Comparison of ENCODE assay signal across 1 cellular context in genomic region chrX:47560831-47561652, GRCh38.
TF ChIP-seq lines count a peak whose summit lies in the region.

Gene ARAF, plus strand, starts transcription at chrX:47561205. Its CDS starts 1,763 bp downstream, at chrX:47562968.

TF ChIP-seq in K562, 482 proteins besides CTCF, POLR2A, EP300 and RAD21 (continued from another document and continues in another):
- TF ChIP-seq MTA1 (IDR thresholded peaks at IDR 0.05; ENCODE audit: borderline replicate concordance) (no peak), ZNF780A (CRISPR knock-in tag; IDR thresholded peaks at IDR 0.05) (no peak), SPI1 (IDR thresholded peaks at IDR 0.05; ENCODE audit: borderline replicate concordance, low read depth, low read length) (no peak), ZNF830 (CRISPR knock-in tag; IDR thresholded peaks at IDR 0.05) (no peak), ID3 (CRISPR knock-in tag; IDR thresholded peaks at IDR 0.05) (no peak), ID3 (tag; IDR thresholded peaks at IDR 0.05) (no peak), ERF (CRISPR knock-in tag; IDR thresholded peaks at IDR 0.05) (no peak), ZNF639 (CRISPR knock-in tag; conservative IDR thresholded peaks at IDR 0.05 in 1 of 2, IDR thresholded peaks at IDR 0.05 in 1 of 2) (0 out of 4 replicates have a peak, but pooled peaks of 1 of the 2 experiments have one; percentile 32), ZNF274 (IDR thresholded peaks at IDR 0.05; ENCODE audit: borderline replicate concordance, low read depth, low read length) (no peak), ZNF644 (tag; IDR thresholded peaks at IDR 0.05; ENCODE audit: low read depth) (no peak), ZNF347 (CRISPR knock-in tag; IDR thresholded peaks at IDR 0.05; ENCODE audit: low read depth) (no peak), ZNF76 (CRISPR knock-in tag; IDR thresholded peaks at IDR 0.05; ENCODE audit: borderline replicate concordance) (no peak), NR0B1 (IDR thresholded peaks at IDR 0.05; ENCODE audit: partially characterized antibody) (no peak), L3MBTL2 (IDR thresholded peaks at IDR 0.05) (no peak), PTRF (tag; IDR thresholded peaks at IDR 0.05) (no peak), ZNF384 (IDR thresholded peaks at IDR 0.05; ENCODE audit: low read depth, low read length) (no peak), HNRNPUL1 (IDR thresholded peaks at IDR 0.05; ENCODE audit: low read length) (no peak), MXD1 (CRISPR knock-in tag; IDR thresholded peaks at IDR 0.05; ENCODE audit: borderline replicate concordance, poor library complexity, severe bottlenecking) (no peak), PRPF4 (IDR thresholded peaks at IDR 0.05; ENCODE audit: insufficient read depth, low read depth, low read length, poor library complexity, severe bottlenecking) (no peak), NKRF (IDR thresholded peaks at IDR 0.05; ENCODE audit: borderline replicate concordance) (no peak), RFX5 (IDR thresholded peaks at IDR 0.05; ENCODE audit: low read depth, low read length) (no peak), THAP12 (CRISPR knock-in tag; IDR thresholded peaks at IDR 0.05) (no peak), KDM1A (IDR thresholded peaks at IDR 0.05) (no peak; a peak in 1 of 4 replicates), MTA3 (IDR thresholded peaks at IDR 0.05; ENCODE audit: borderline replicate concordance) (peak; percentile 32; the same call in 1 of the 2 replicates), BRF1 (IDR thresholded peaks at IDR 0.05; ENCODE audit: borderline replicate concordance, extremely low read depth, insufficient read length) (no peak), DIDO1 (tag; IDR thresholded peaks at IDR 0.05; ENCODE audit: low read depth) (no peak), ARHGAP35 (IDR thresholded peaks at IDR 0.05; ENCODE audit: partially characterized antibody) (no peak), RCOR1 (IDR thresholded peaks at IDR 0.05; ENCODE audit: borderline replicate concordance in 1 of 2, low read depth in 2 of 2, low read length in 2 of 2) (peak in 1 of 2 experiments; percentile 54; a peak in 2 of 4 replicates), KDM4B (IDR thresholded peaks at IDR 0.05; ENCODE audit: borderline replicate concordance in 2 of 2, low read depth in 1 of 2) (peak in 1 of 2 experiments; percentile 78; a peak in 1 of 4 replicates), ADNP (tag; IDR thresholded peaks at IDR 0.05) (no peak; the same call in 1 of the 2 replicates), SMARCA5 (IDR thresholded peaks at IDR 0.05) (no peak), ZNF431 (CRISPR knock-in tag; IDR thresholded peaks at IDR 0.05) (no peak), ZNF740 (CRISPR knock-in tag; IDR thresholded peaks at IDR 0.05) (no peak), ZNF740 (tag; IDR thresholded peaks at IDR 0.05) (no peak), CXXC5 (CRISPR knock-in tag; IDR thresholded peaks at IDR 0.05) (peak; percentile 40), FOSL1 (tag; conservative IDR thresholded peaks at IDR 0.05) (no peak), CHAMP1 (IDR thresholded peaks at IDR 0.05) (no peak), ZNF609 (CRISPR knock-in tag; IDR thresholded peaks at IDR 0.05; ENCODE audit: borderline replicate concordance) (no peak), MECOM (CRISPR knock-in tag; IDR thresholded peaks at IDR 0.05) (no peak), ATF1 (CRISPR knock-in tag; IDR thresholded peaks at IDR 0.05) (no peak), ATF1 (tag; IDR thresholded peaks at IDR 0.05) (peak; percentile 92), TFE3 (CRISPR knock-in tag; IDR thresholded peaks at IDR 0.05) (no peak), SMAD3 (CRISPR knock-in tag; conservative IDR thresholded peaks at IDR 0.05) (no peak), ZFX (CRISPR knock-in tag; IDR thresholded peaks at IDR 0.05) (peak; percentile 85), FOXO4 (CRISPR knock-in tag; IDR thresholded peaks at IDR 0.05) (no peak)
